ENCODE assay signal across 18 cellular contexts in the genomic region with DNA sequence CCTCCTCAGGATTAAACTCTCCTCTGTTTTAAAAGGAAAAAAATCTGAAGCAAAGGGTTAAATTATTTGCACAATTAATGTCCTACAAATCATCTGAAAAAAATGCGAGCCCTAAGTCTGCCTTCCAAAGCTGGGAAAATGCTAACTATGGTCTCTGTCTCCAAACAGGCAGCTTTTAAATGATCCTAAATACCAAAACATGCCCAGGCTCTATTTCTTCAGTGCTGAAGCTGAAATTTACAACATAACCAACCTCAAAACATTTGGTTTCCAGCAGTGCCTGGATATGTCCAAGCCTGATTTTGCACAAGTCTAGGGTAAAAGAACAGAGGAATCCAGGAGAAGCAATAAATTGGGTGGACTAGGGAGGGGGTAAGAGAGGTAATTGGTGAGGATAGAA. TPM values are rescaled to one million over a fixed set of nuclear protein-coding genes. Genes with fewer than 3 reads are reported as not detected.
DNase-seq lines count a peak whose midpoint lies in the region; ATAC-seq, FAIRE-seq and TF ChIP-seq lines count a peak whose summit lies in the region.
"Had no signal": no experiment of that assay in that cellular context is flagged by ENCODE, and none has a peak within 500 bp of the region (broad histone marks: within the 10 kb centered on the region; RNA-seq: fewer than 3 reads in every experiment).

No MANE protein-coding gene starts in this region.

- H3K27ac Mint-ChIP-seq in astrocyte (ENCODE audit: unreplicated experiment), result peak overlapping the region; percentile 72
- H3K27ac Mint-ChIP-seq in naive thymus-derived CD4-positive, alpha-beta T cell, result peak overlapping the region; percentile 14 to 85 (median 44)
- H3K27ac Mint-ChIP-seq in activated CD4-positive, alpha-beta memory T cell treated with anti-CD3 and anti-CD28 coated beads for 36 hours, result no peak overlapping the region

- H4K20me1 ChIP-seq in BLaER1 treated with 17β-estradiol and CSF1 and Interleukin-3, amounts not matched to agents 10 nM and 100 nM, result no peaks in the 10 kb centered on the region; a peak in 1 of 22 replicates
- no peaks in the 10 kb centered on the region for H4K20me1 ChIP-seq in astrocyte (ENCODE audit: insufficient read depth, low read length)

- H3K9me3 Mint-ChIP-seq in astrocyte (ENCODE audit: unreplicated experiment), result no peaks in the 10 kb centered on the region
- no peaks in the 10 kb centered on the region for H3K9me3 Mint-ChIP-seq in naive thymus-derived CD4-positive, alpha-beta T cell
- H3K9me3 Mint-ChIP-seq in activated CD4-positive, alpha-beta memory T cell treated with anti-CD3 and anti-CD28 coated beads for 36 hours, result no peaks in the 10 kb centered on the region

- no peak overlapping the region for H3K4me3 ChIP-seq in BLaER1 treated with 17β-estradiol and CSF1 and Interleukin-3, amounts not matched to agents 10 nM and 100 nM
- H3K4me3 ChIP-seq in HUES64 (ENCODE audit: low read length) (no peak overlapping the region), astrocyte (ENCODE audit: insufficient read depth, low read depth, low read length) (no peak overlapping the region), MG63 (no peak overlapping the region)
- no peak overlapping the region for H3K4me3 ChIP-seq in naive thymus-derived CD4-positive, alpha-beta T cell (ENCODE audit: low read length)
- H3K4me3 ChIP-seq: coronary artery, ovary, right lobe of liver had no signal

- H3K27me3 Mint-ChIP-seq in astrocyte (ENCODE audit: low read depth, unreplicated experiment), result no peaks in the 10 kb centered on the region
- H3K27me3 Mint-ChIP-seq in naive thymus-derived CD4-positive, alpha-beta T cell, result no peaks in the 10 kb centered on the region
- H3K27me3 Mint-ChIP-seq in activated CD4-positive, alpha-beta memory T cell treated with anti-CD3 and anti-CD28 coated beads for 36 hours, result no peaks in the 10 kb centered on the region

- peak overlapping the region in 3 of 11 experiments; percentile 29 to 56 (median 32); a peak in 7 of 22 replicates for H3K9ac ChIP-seq in BLaER1 treated with 17β-estradiol and CSF1 and Interleukin-3, amounts not matched to agents 10 nM and 100 nM
- H3K9ac ChIP-seq in HUES64 (ENCODE audit: low read depth, low read length) (no peak overlapping the region), astrocyte (ENCODE audit: low read length) (no peak overlapping the region)

- CTCF ChIA-PET in naive thymus-derived CD4-positive, alpha-beta T cell (lab: Charles Lee), result interaction anchor here (0.7 to 2.1 kb wide), 2 partner anchors 46 to 83 kb away, joined by 3 to 5 read pairs; no protein-coding TSS in a partner anchor
- CTCF ChIA-PET in activated CD4-positive, alpha-beta memory T cell treated with anti-CD3 and anti-CD28 coated beads for 36 hours (lab: Charles Lee), result interaction anchor here (0.8 kb wide), 2 partner anchors 17 to 50 kb away, joined by 3 read pairs; no protein-coding TSS in a partner anchor

- peak overlapping the region; percentile 57 to 93 (median 76) for H3K4me2 ChIP-seq in BLaER1 treated with 17β-estradiol and CSF1 and Interleukin-3, amounts not matched to agents 10 nM and 100 nM
- no peak overlapping the region for H3K4me2 ChIP-seq in astrocyte (ENCODE audit: low read length)

- H3K79me2 ChIP-seq in astrocyte (ENCODE audit: insufficient read depth, low read length), result no peaks in the 10 kb centered on the region

- no peak for ATAC-seq in naive thymus-derived CD4-positive, alpha-beta T cell
- ATAC-seq: left colon, Panc1 had no signal

- 53% methylated on average over 1 of the region's 1 CpG for WGBS in HUES64

- no peaks in the 10 kb centered on the region for H3K36me3 ChIP-seq in BLaER1 treated with 17β-estradiol and CSF1 and Interleukin-3, amounts not matched to agents 10 nM and 100 nM
- no peaks in the 10 kb centered on the region for H3K36me3 ChIP-seq in HUES64 (ENCODE audit: insufficient read depth, low read length)
- no peaks in the 10 kb centered on the region for H3K36me3 ChIP-seq in astrocyte (ENCODE audit: insufficient read depth, low read length)
- no peaks in the 10 kb centered on the region for H3K36me3 ChIP-seq in naive thymus-derived CD4-positive, alpha-beta T cell (ENCODE audit: control insufficient read depth in 2 of 3, insufficient read depth in 3 of 3, low read length in 3 of 3)
- H3K36me3 ChIP-seq in MG63, result no peaks in the 10 kb centered on the region
- H3K36me3 ChIP-seq: ovary, right lobe of liver had no signal

- peaks cover 37 to 57% (median 49%) of the 10 kb centered on the region in 10 experiments for H3K4me1 ChIP-seq in BLaER1 treated with 17β-estradiol and CSF1 and Interleukin-3, amounts not matched to agents 10 nM and 100 nM
- H3K4me1 ChIP-seq in HUES64 (ENCODE audit: insufficient read depth, low read length) (peaks cover 33% of the 10 kb centered on the region), astrocyte (ENCODE audit: insufficient read depth, low read length) (peaks cover 15% of the 10 kb centered on the region)
- H3K4me1 ChIP-seq in naive thymus-derived CD4-positive, alpha-beta T cell (ENCODE audit: control insufficient read depth in 2 of 2, insufficient read depth in 2 of 2, low read length in 2 of 2), result peaks cover 0 to 21% of the 10 kb centered on the region in 2 donors
- H3K4me1 ChIP-seq: right lobe of liver had no signal

- DNase-seq in astrocyte (ENCODE audit: low read depth) (no peak), MG63 (no peak), head of caudate nucleus (no peak)
- no peak for DNase-seq in naive thymus-derived CD4-positive, alpha-beta T cell
- DNase-seq in activated CD4-positive, alpha-beta memory T cell treated with anti-CD3 and anti-CD28 coated beads for 36 hours, result no peak
- DNase-seq in effector CD8-positive, alpha-beta T cell (lab: John Stamatoyannopoulos, UW), result no peak
- DNase-seq: activated CD4-positive, alpha-beta T cell treated with anti-CD3 and anti-CD28 coated beads for 48 hours; foreskin melanocyte; left colon; NCI-H2171 treated with DMSO at 0.1 percent for 48 hours; ovary; right lobe of liver had no signal

- H3K27me3 ChIP-seq in BLaER1 treated with 17β-estradiol and CSF1 and Interleukin-3, amounts not matched to agents 10 nM and 100 nM, result peaks cover 0 to 15% (median 0%) of the 10 kb centered on the region in 11 experiments; a peak in 5 of 22 replicates
- H3K27me3 ChIP-seq in HUES64 (ENCODE audit: insufficient read depth, low read length) (no peaks in the 10 kb centered on the region), astrocyte (ENCODE audit: insufficient read depth, low read length) (no peaks in the 10 kb centered on the region), MG63 (no peaks in the 10 kb centered on the region)
- no peaks in the 10 kb centered on the region for H3K27me3 ChIP-seq in naive thymus-derived CD4-positive, alpha-beta T cell (ENCODE audit: control insufficient read depth in 2 of 2, insufficient read depth in 2 of 2, low read length in 2 of 2)
- H3K27me3 ChIP-seq: ovary, right lobe of liver had no signal

- H3K27ac ChIP-seq in BLaER1 treated with 17β-estradiol and CSF1 and Interleukin-3, amounts not matched to agents 10 nM and 100 nM, result peak overlapping the region in 9 of 11 experiments; percentile 7 to 45 (median 25); a peak in 12 of 22 replicates
- H3K27ac ChIP-seq in HUES64 (ENCODE audit: low read depth, low read length), result peak overlapping the region; percentile 54
- no peak overlapping the region for H3K27ac ChIP-seq in astrocyte (ENCODE audit: low read depth, low read length)
- H3K27ac ChIP-seq in naive thymus-derived CD4-positive, alpha-beta T cell (ENCODE audit: low read depth, low read length), result no peak overlapping the region
- H3K27ac ChIP-seq: coronary artery, ovary, right lobe of liver had no signal

- intact Hi-C loops in naive thymus-derived CD4-positive, alpha-beta T cell (cut with micrococcal nuclease), result loop anchor here in 1 of 2 donors (2.0 kb wide), 1 partner anchor 48 kb away; no protein-coding TSS in a partner anchor
- intact Hi-C loops in activated CD4-positive, alpha-beta memory T cell treated with anti-CD3 and anti-CD28 coated beads for 36 hours (cut with micrococcal nuclease), result no loop called here
- intact Hi-C loops in head of caudate nucleus (cut with DNase I), result no loop called here

- no peak for FAIRE-seq in astrocyte (lab: Jason Lieb, UNC)
- FAIRE-seq: urothelium cell line had no signal

- H3K36me3 Mint-ChIP-seq in astrocyte (ENCODE audit: low read depth, unreplicated experiment), result peaks cover 4% of the 10 kb centered on the region
- no peaks in the 10 kb centered on the region for H3K36me3 Mint-ChIP-seq in naive thymus-derived CD4-positive, alpha-beta T cell
- H3K36me3 Mint-ChIP-seq in activated CD4-positive, alpha-beta memory T cell treated with anti-CD3 and anti-CD28 coated beads for 36 hours, result no peaks in the 10 kb centered on the region

- POLR2A ChIA-PET in naive thymus-derived CD4-positive, alpha-beta T cell (lab: Charles Lee), result interaction anchor here (1.2 to 3.3 kb wide), 4 partner anchors 12 to 47 kb away, joined by 3 to 17 read pairs (median 4); no protein-coding TSS in a partner anchor
- POLR2A ChIA-PET in activated CD4-positive, alpha-beta memory T cell treated with anti-CD3 and anti-CD28 coated beads for 36 hours (lab: Charles Lee), result no interaction called here

- no peaks in the 10 kb centered on the region for H3K9me3 ChIP-seq in BLaER1 treated with 17β-estradiol and CSF1 and Interleukin-3, amounts not matched to agents 10 nM and 100 nM (replicated peaks in 1 of 11)
- H3K9me3 ChIP-seq in HUES64 (ENCODE audit: insufficient read depth, low read depth, low read length) (no peaks in the 10 kb centered on the region), astrocyte (ENCODE audit: insufficient read depth, low read depth, low read length) (no peaks in the 10 kb centered on the region), MG63 (no peaks in the 10 kb centered on the region)
- H3K9me3 ChIP-seq in naive thymus-derived CD4-positive, alpha-beta T cell (ENCODE audit: control insufficient read depth in 2 of 3, low read length in 3 of 3), result no peaks in the 10 kb centered on the region
- H3K9me3 ChIP-seq: ovary, right lobe of liver had no signal

- H2AFZ ChIP-seq in astrocyte (ENCODE audit: low read depth, low read length), result no peak overlapping the region

- H3K4me3 Mint-ChIP-seq in astrocyte (ENCODE audit: unreplicated experiment), result no peak overlapping the region
- H3K4me3 Mint-ChIP-seq in naive thymus-derived CD4-positive, alpha-beta T cell, result peak overlapping the region in 7 of 10 donors; percentile 49 to 59 (median 53)
- no peak overlapping the region for H3K4me3 Mint-ChIP-seq in activated CD4-positive, alpha-beta memory T cell treated with anti-CD3 and anti-CD28 coated beads for 36 hours

- TF ChIP-seq CTCF in astrocyte (IDR thresholded peaks at IDR 0.05; ENCODE audit: insufficient read depth, low read depth, low read length), result no peak

- peaks cover 25% of the 10 kb centered on the region for H3K4me1 Mint-ChIP-seq in astrocyte (ENCODE audit: low read depth, unreplicated experiment)
- H3K4me1 Mint-ChIP-seq in naive thymus-derived CD4-positive, alpha-beta T cell, result peaks cover 25 to 40% (median 29%) of the 10 kb centered on the region in 7 donors
- peaks cover 24% of the 10 kb centered on the region for H3K4me1 Mint-ChIP-seq in activated CD4-positive, alpha-beta memory T cell treated with anti-CD3 and anti-CD28 coated beads for 36 hours (ENCODE audit: low read depth)

RNA-seq across cellular contexts. Expression of gene LBH, which starts 57.2 kb away (rescaled TPM):
- 16.6 TPM for polyA plus RNA-seq in HUES64 (2013, experiment 1 of 2)
- polyA plus RNA-seq in HUES64 (2013, experiment 2 of 2), result 18.7 TPM
- 51.7 and 63.7 TPM in 2 replicates for total RNA-seq in astrocyte
- 100 to 1,000 TPM; 146 to 517 (median 192) TPM for total RNA-seq in naive thymus-derived CD4-positive, alpha-beta T cell
- polyA plus RNA-seq in naive thymus-derived CD4-positive, alpha-beta T cell, result 100 to 1,000 TPM; 269 to 292 TPM
- 21.5 and 60.0 TPM in 2 replicates for total RNA-seq in MG63 (2014; rRNA removed; shearing (Covaris generic); ENCODE audit: low replicate concordance)
- 100 to 1,000 TPM; 109 to 112 TPM for total RNA-seq in activated CD4-positive, alpha-beta memory T cell treated with anti-CD3 and anti-CD28 coated beads for 36 hours
- total RNA-seq: G401 had no signal

Comparison
In these comparisons a context has a peak if more than half of its experiments do, and no peak if none do; other contexts are left out.
1. H3K27ac ChIP-seq: peak in BLaER1 treated with 17β-estradiol and CSF1 and Interleukin-3, amounts not matched to agents 10 nM and 100 nM (9 of 11) and HUES64 (single experiment); none in astrocyte (single experiment) and naive thymus-derived CD4-positive, alpha-beta T cell (single experiment).
2. H3K4me3 Mint-ChIP-seq: peak in naive thymus-derived CD4-positive, alpha-beta T cell (7 of 10); none in astrocyte (single experiment) and activated CD4-positive, alpha-beta memory T cell treated with anti-CD3 and anti-CD28 coated beads for 36 hours (single experiment).